17 cellular contexts compared by ENCODE assay signal in genomic region chr2:70771446-70771845, GRCh38. TPM values are rescaled to one million over a fixed set of nuclear protein-coding genes. Genes with fewer than 3 reads are reported as not detected.
DNase-seq lines count a peak whose midpoint lies in the region; ATAC-seq and TF ChIP-seq lines count a peak whose summit lies in the region.
"Had no signal": no experiment of that assay in that cellular context is flagged by ENCODE, and none has a peak within 500 bp of the region (broad histone marks: within the 10 kb centered on the region; RNA-seq: fewer than 3 reads in every experiment).

No MANE protein-coding gene starts in this region.

- H3K36me3 Mint-ChIP-seq in activated CD4-positive, alpha-beta T cell treated with anti-CD3 and anti-CD28 coated beads for 36 hours (ENCODE audit: low read depth): no peaks in the 10 kb centered on the region
- H3K36me3 Mint-ChIP-seq in neural crest cell (ENCODE audit: low read depth): no peaks in the 10 kb centered on the region

- ATAC-seq in activated CD4-positive, alpha-beta T cell treated with anti-CD3 and anti-CD28 coated beads for 36 hours: no peak
- ATAC-seq in GM21576 (IDR thresholded peaks at IDR 0.05; ENCODE audit: unreplicated experiment) (peak; percentile 51), HG03139 (IDR thresholded peaks at IDR 0.05; ENCODE audit: unreplicated experiment) (peak; percentile 63)
- ATAC-seq: right cardiac atrium had no signal

- CTCF ChIA-PET in activated CD4-positive, alpha-beta T cell treated with anti-CD3 and anti-CD28 coated beads for 36 hours (lab: Charles Lee): interaction anchor here (0.6 to 0.7 kb wide), 2 partner anchors 15 to 23 kb away, joined by 3 to 4 read pairs; no protein-coding TSS in a partner anchor

- POLR2A ChIA-PET in activated CD4-positive, alpha-beta T cell treated with anti-CD3 and anti-CD28 coated beads for 36 hours (lab: Charles Lee): no interaction called here

- no peak overlapping the region for H3K4me3 Mint-ChIP-seq in activated CD4-positive, alpha-beta T cell treated with anti-CD3 and anti-CD28 coated beads for 36 hours
- peak overlapping the region; percentile 35 for H3K4me3 Mint-ChIP-seq in neural crest cell

- DNase-seq in activated CD4-positive, alpha-beta T cell treated with anti-CD3 and anti-CD28 coated beads for 36 hours: peak; percentile 25
- DNase-seq in activated CD4-positive, alpha-beta T cell treated with anti-CD3 and anti-CD28 coated beads for 4 hours: no peak
- DNase-seq in neural crest cell (ENCODE audit: low read depth, low spot score) (no peak), head of caudate nucleus (no peak), AG08396 (ENCODE audit: low spot score) (no peak), GOT3 (lab: John Stamatoyannopoulos, UW) (no peak)
- DNase-seq: activated effector memory CD4-positive, alpha-beta T cell treated with anti-CD3 and anti-CD28 coated beads, Interleukin-2, amount 50 U/mL, for 16 hours; C1 segment of cervical spinal cord; hypothalamus; NCI-H774; right cardiac atrium; stimulated activated CD4-positive, alpha-beta T cell treated with anti-CD3 and anti-CD28 coated beads, Interleukin-1b, Interleukin-23, amount 100 ng/mL, for 48 hours; SW 1271 had no signal

- peaks cover 16% of the 10 kb centered on the region for H3K4me1 Mint-ChIP-seq in activated CD4-positive, alpha-beta T cell treated with anti-CD3 and anti-CD28 coated beads for 36 hours
- peaks cover 10% of the 10 kb centered on the region for H3K4me1 Mint-ChIP-seq in neural crest cell

- peaks cover 48% of the 10 kb centered on the region for H3K27me3 Mint-ChIP-seq in activated CD4-positive, alpha-beta T cell treated with anti-CD3 and anti-CD28 coated beads for 36 hours
- H3K27me3 Mint-ChIP-seq in neural crest cell (ENCODE audit: low read depth): peaks cover 74% of the 10 kb centered on the region

- no peak overlapping the region for H3K27ac Mint-ChIP-seq in activated CD4-positive, alpha-beta T cell treated with anti-CD3 and anti-CD28 coated beads for 36 hours
- H3K27ac Mint-ChIP-seq in neural crest cell (ENCODE audit: unreplicated experiment): no peak overlapping the region

- peaks cover 3% of the 10 kb centered on the region for H3K9me3 Mint-ChIP-seq in activated CD4-positive, alpha-beta T cell treated with anti-CD3 and anti-CD28 coated beads for 36 hours (ENCODE audit: low read depth)
- H3K9me3 Mint-ChIP-seq in neural crest cell: no peaks in the 10 kb centered on the region

- intact Hi-C loops in activated CD4-positive, alpha-beta T cell treated with anti-CD3 and anti-CD28 coated beads for 36 hours (cut with DNase I, micrococcal nuclease): no loop called here
- intact Hi-C loops in head of caudate nucleus (cut with DNase I): no loop called here

- TF ChIP-seq CTCF in neural crest cell (conservative IDR thresholded peaks at IDR 0.05): no peak

RNA-seq across cellular contexts. Expression of gene ADD2, which starts 3.4 kb away (rescaled TPM):
- total RNA-seq in activated CD4-positive, alpha-beta T cell treated with anti-CD3 and anti-CD28 coated beads for 36 hours: 10 to 100 TPM; 26.9 to 31.5 TPM
- 31.6 and 31.8 TPM in 2 replicates for total RNA-seq in neural crest cell

RNA-seq across cellular contexts. Expression of gene FIGLA, which starts 19.0 kb away (rescaled TPM):
- total RNA-seq in activated CD4-positive, alpha-beta T cell treated with anti-CD3 and anti-CD28 coated beads for 36 hours: not detected
- total RNA-seq in neural crest cell: not detected in 2 replicates
- total RNA-seq: H4, right cardiac atrium, temporal lobe had no signal

RNA-seq across cellular contexts. Expression of gene CLEC4F, which starts 49.0 kb away (rescaled TPM):
- total RNA-seq in activated CD4-positive, alpha-beta T cell treated with anti-CD3 and anti-CD28 coated beads for 36 hours: not detected
- not detected in 2 replicates for total RNA-seq in neural crest cell
- total RNA-seq: H4, temporal lobe had no signal
